Comparison of ENCODE assay signal across 8 cellular contexts in genomic region chr9:134895849-134896833, GRCh38.
DNase-seq lines count a peak whose midpoint lies in the region; ATAC-seq, FAIRE-seq and TF ChIP-seq lines count a peak whose summit lies in the region.

No MANE protein-coding gene starts in this region.

- no peak for ATAC-seq in GM21619 (IDR thresholded peaks at IDR 0.05; ENCODE audit: unreplicated experiment)

- TF ChIP-seq CTCF in D721Med (IDR thresholded peaks at IDR 0.05; ENCODE audit: insufficient read depth, missing control alignments) = no peak

- DNase-seq in NCI-H82 (lab: John Stamatoyannopoulos, UW) (peak; percentile 25), NCI-H82 treated with DMSO at 0.1 percent for 48 hours (lab: John Stamatoyannopoulos, UW; ENCODE audit: unreplicated experiment) (no peak), astrocyte of the hippocampus (ENCODE audit: low read depth, low spot score) (peak; percentile 92), left kidney (ENCODE audit: low read depth, low spot score) (peak; percentile 21), urothelium cell line (ENCODE audit: low spot score) (peak; percentile 86), D721Med (ENCODE audit: insufficient read length, low spot score) (no peak), cortex of kidney (lab: John Stamatoyannopoulos, UW) (no peak)

- FAIRE-seq in urothelium cell line (lab: Jason Lieb, UNC) (peak; percentile 89), D721Med (lab: Jason Lieb, UNC) (no peak)

Comparison
In these comparisons a context has a peak if more than half of its experiments do, and no peak if none do; other contexts are left out.
1. DNase-seq: peak in NCI-H82 (single experiment), astrocyte of the hippocampus (single experiment), left kidney (single experiment) and urothelium cell line (single experiment); none in NCI-H82 treated with DMSO at 0.1 percent for 48 hours (single experiment), D721Med (single experiment) and cortex of kidney (single experiment).